ENCODE assay signal across 16 cellular contexts in the genomic region with DNA sequence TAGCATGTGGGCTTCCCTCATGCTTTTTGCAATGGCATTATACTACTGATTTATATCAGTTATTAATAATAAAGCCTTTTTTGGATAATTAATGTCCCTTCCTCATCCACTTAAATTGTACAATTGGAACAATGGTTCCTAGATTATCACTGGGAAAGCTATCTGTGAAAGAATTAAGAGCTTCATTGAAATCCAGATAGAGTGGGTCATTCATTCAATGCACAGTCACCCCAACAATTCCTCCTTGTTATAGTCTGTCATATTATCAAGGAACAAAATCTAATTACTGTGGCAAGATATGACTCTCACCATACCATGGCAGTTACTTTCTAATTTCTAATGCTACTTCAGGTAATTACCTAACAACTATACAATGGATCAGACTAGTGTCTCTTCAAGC.
"Had no signal": no experiment of that assay in that cellular context is flagged by ENCODE, and none has a peak within 500 bp of the region (broad histone marks: within the 10 kb centered on the region; RNA-seq: fewer than 3 reads in every experiment).

No MANE protein-coding gene starts in this region.

- ATAC-seq: foreskin keratinocyte, gastroesophageal sphincter, heart right ventricle, left cardiac atrium, left lung, left ventricle myocardium superior, lower lobe of right lung had no signal

- H3K4me3 ChIP-seq: colonic mucosa, esophagus muscularis mucosa, gastroesophageal sphincter, heart right ventricle, left lung, lower lobe of right lung had no signal

- H3K27me3 ChIP-seq: colonic mucosa, esophagus muscularis mucosa, foreskin keratinocyte, gastroesophageal sphincter, heart right ventricle, left lung had no signal

- H3K27ac ChIP-seq: colonic mucosa, esophagus muscularis mucosa, foreskin keratinocyte, gastroesophageal sphincter, heart right ventricle, left lung, lower lobe of right lung had no signal

- DNase-seq: colonic mucosa; cortex of kidney; effector CD4-positive, alpha-beta T cell; effector memory CD4-positive, alpha-beta T cell; foreskin keratinocyte; glutamatergic neuron; head of caudate nucleus; heart right ventricle; left cardiac atrium; left lung; left ventricle myocardium superior; lower lobe of right lung; mesendoderm; midbrain had no signal
